In genomic region chr1:32717503-32717902, GRCh38 we compare ENCODE assay signal across 24 cellular contexts. TPM values are rescaled to one million over a fixed set of nuclear protein-coding genes. Genes with fewer than 3 reads are reported as not detected.
A peak's percentile ranks its signal among the peaks of the same experiment; 100 is the strongest.
DNase-seq lines count a peak whose midpoint lies in the region; ATAC-seq and TF ChIP-seq lines count a peak whose summit lies in the region.
"Had no signal": no experiment of that assay in that cellular context is flagged by ENCODE, and none has a peak within 500 bp of the region (broad histone marks: within the 10 kb centered on the region; RNA-seq: fewer than 3 reads in every experiment).

No MANE protein-coding gene starts in this region.

- intact Hi-C loops in PC-3 (cut with micrococcal nuclease): no loop called here
- intact Hi-C loops in thyroid gland (cut with DNase I): no loop called here
- intact Hi-C loops in CD14-positive monocyte (cut with micrococcal nuclease): no loop called here
- intact Hi-C loops in CD8-positive, alpha-beta T cell (cut with DNase I, micrococcal nuclease): no loop called here

- no peak for TF ChIP-seq POLR2A in thyroid gland (IDR thresholded peaks at IDR 0.05)

- H3K27ac ChIP-seq in GM23338 (ENCODE audit: low read depth) (0 out of 2 replicates have a peak overlapping the region, but pooled peaks have one; percentile 65), PC-3 (ENCODE audit: low read length) (no peak overlapping the region), esophagus (ENCODE audit: low read depth in 2 of 2, low read length in 1 of 2) (peak overlapping the region; percentile 45 to 73), thyroid gland (peak overlapping the region in 2 of 3 donors; percentile 79 to 84)
- no peak overlapping the region for H3K27ac ChIP-seq in CD8-positive, alpha-beta T cell (ENCODE audit: low read depth, low read length)
- H3K27ac ChIP-seq: spleen, tibial artery had no signal

- ATAC-seq in GM23338 (no peak), PC-3 (no peak), HG03045 (IDR thresholded peaks at IDR 0.05; ENCODE audit: unreplicated experiment) (no peak)
- no peak for ATAC-seq in CD8-positive, alpha-beta T cell

- POLR2A ChIA-PET in PC-3 (lab: Charles Lee; ENCODE audit: unreplicated experiment): interaction anchor here (0.7 kb wide), 1 partner anchor 291 kb away, joined by 6 read pairs; no protein-coding TSS in a partner anchor
- POLR2A ChIA-PET in CD8-positive, alpha-beta T cell (lab: Charles Lee): no interaction called here

- H3F3A ChIP-seq in GM23338 (replicated peaks; ENCODE audit: low read depth) (no peaks in the 10 kb centered on the region), PC-3 (ENCODE audit: low read length, unreplicated experiment) (no peaks in the 10 kb centered on the region)

- no peak for DNase-seq in GM23338 (ENCODE audit: low spot score)
- no peak for DNase-seq in PC-3
- no peak for DNase-seq in thyroid gland
- no peak for DNase-seq in SK-N-DZ (ENCODE audit: low spot score)
- DNase-seq in CD14-positive monocyte (ENCODE audit: low spot score): no peak
- DNase-seq in CD8-positive, alpha-beta T cell: no peak
- DNase-seq: activated CD4-positive, alpha-beta T cell treated with anti-CD3 and anti-CD28 coated beads, Interleukin-2, amount 10 ng/mL, durations not matched to agents 7 days and 5 days; activated effector memory CD4-positive, alpha-beta T cell treated with anti-CD3 and anti-CD28 coated beads, Interleukin-2, amount 50 U/mL, for 16 hours; C1 segment of cervical spinal cord; hypothalamus; immature natural killer cell; mesendoderm; NCI-H1436; NCI-H2081; NCI-H526 treated with DMSO at 0.1 percent for 48 hours; NK-92 treated with Interleukin-12 subunit alpha and Interleukin-12 subunit beta, amount 100 ng/mL, for 24 hours; posterior cingulate gyrus; SHP77 treated with DMSO at 0.1 percent for 48 hours; spleen; tibial artery had no signal

- no peak for TF ChIP-seq CTCF in GM23338 (conservative IDR thresholded peaks at IDR 0.05; ENCODE audit: low read depth in 2 of 2)
- no peak for TF ChIP-seq CTCF in PC-3 (conservative IDR thresholded peaks at IDR 0.05; ENCODE audit: low read depth, low read length)
- no peak for TF ChIP-seq CTCF in thyroid gland (IDR thresholded peaks at IDR 0.05)
- no peak for TF ChIP-seq CTCF in CD14-positive monocyte (IDR thresholded peaks at IDR 0.05)
- no peak for TF ChIP-seq CTCF in CD8-positive, alpha-beta T cell (IDR thresholded peaks at IDR 0.05)

- CTCF ChIA-PET in PC-3 (lab: Charles Lee): no interaction called here
- CTCF ChIA-PET in CD8-positive, alpha-beta T cell (lab: Charles Lee): interaction anchor here (0.8 to 1.1 kb wide), 2 partner anchors 55 to 155 kb away, joined by 3 read pairs; no protein-coding TSS in a partner anchor

- H3K36me3 Mint-ChIP-seq in GM23338 (ENCODE audit: low read depth): no peaks in the 10 kb centered on the region
- H3K36me3 Mint-ChIP-seq in CD14-positive monocyte: no peaks in the 10 kb centered on the region
- H3K36me3 Mint-ChIP-seq in CD8-positive, alpha-beta T cell: no peaks in the 10 kb centered on the region
- H3K36me3 Mint-ChIP-seq: activated naive CD8-positive, alpha-beta T cell; immature natural killer cell had no signal

- no peak overlapping the region for H3K9ac ChIP-seq in PC-3 (ENCODE audit: low read length)

- H3K4me3 Mint-ChIP-seq in GM23338 (peak overlapping the region; percentile 62; the same call in 1 of the 3 replicates), CD14-positive monocyte (no peak overlapping the region)
- H3K4me3 Mint-ChIP-seq in CD8-positive, alpha-beta T cell: no peak overlapping the region
- H3K4me3 Mint-ChIP-seq: activated CD4-positive, alpha-beta T cell treated with anti-CD3 and anti-CD28 coated beads, Interleukin-2, amount 10 ng/mL, durations not matched to agents 7 days and 5 days; activated naive CD8-positive, alpha-beta T cell; immature natural killer cell had no signal

- H3K4me3 ChIP-seq in GM23338 (no peak overlapping the region), PC-3 (ENCODE audit: low read length) (no peak overlapping the region), esophagus (ENCODE audit: low read depth in 1 of 2, low read length in 2 of 2) (no peak overlapping the region), thyroid gland (replicated peaks in 1 of 3) (no peak overlapping the region)
- H3K4me3 ChIP-seq in CD8-positive, alpha-beta T cell (ENCODE audit: low read depth, low read length): no peak overlapping the region
- H3K4me3 ChIP-seq: spleen, tibial artery had no signal

- H3K4me1 ChIP-seq in GM23338 (ENCODE audit: insufficient read depth) (peaks cover 20% of the 10 kb centered on the region), PC-3 (ENCODE audit: insufficient read depth, low read length) (peaks cover 20% of the 10 kb centered on the region), esophagus (ENCODE audit: control insufficient read depth in 2 of 2, insufficient read depth in 2 of 2, low read length in 1 of 2) (peaks cover 5 to 9% of the 10 kb centered on the region in 2 donors), thyroid gland (peaks cover 10 to 15% of the 10 kb centered on the region in 2 donors)
- H3K4me1 ChIP-seq in CD8-positive, alpha-beta T cell (ENCODE audit: insufficient read depth, low read length): no peaks in the 10 kb centered on the region

- BruUV-seq in PC-3 (replicated peaks; lab: Mats Ljungman, UMichigan): no TSS peak

- H3K9me2 ChIP-seq in GM23338 (ENCODE audit: insufficient read depth) (no peaks in the 10 kb centered on the region), PC-3 (replicated peaks; ENCODE audit: low read length) (no peaks in the 10 kb centered on the region)

- H4K20me1 ChIP-seq in GM23338 (replicated peaks; ENCODE audit: insufficient read depth) (no peaks in the 10 kb centered on the region), PC-3 (ENCODE audit: low read length) (no peaks in the 10 kb centered on the region)

- peak overlapping the region; percentile 64 for H3K4me2 ChIP-seq in GM23338
- H3K4me2 ChIP-seq in PC-3 (ENCODE audit: low read length): peak overlapping the region; percentile 70

- H3K36me3 ChIP-seq in GM23338 (ENCODE audit: insufficient read depth): no peaks in the 10 kb centered on the region; the same call in 1 of the 2 replicates
- H3K36me3 ChIP-seq in PC-3 (ENCODE audit: low read depth, low read length): no peaks in the 10 kb centered on the region
- H3K36me3 ChIP-seq in esophagus (ENCODE audit: control insufficient read depth in 2 of 2, insufficient read depth in 2 of 2, low read length in 1 of 2): peaks cover 0 to 2% of the 10 kb centered on the region in 2 donors
- no peaks in the 10 kb centered on the region for H3K36me3 ChIP-seq in thyroid gland
- no peaks in the 10 kb centered on the region for H3K36me3 ChIP-seq in CD8-positive, alpha-beta T cell (ENCODE audit: insufficient read depth, low read length)
- H3K36me3 ChIP-seq: spleen, tibial artery had no signal

- H3K4me1 Mint-ChIP-seq in GM23338 (peaks cover 21% of the 10 kb centered on the region), CD14-positive monocyte (peaks cover 8% of the 10 kb centered on the region)
- H3K4me1 Mint-ChIP-seq in CD8-positive, alpha-beta T cell (ENCODE audit: low read depth): peaks cover 8% of the 10 kb centered on the region

- H3K27me3 ChIP-seq in GM23338 (ENCODE audit: insufficient read depth): no peaks in the 10 kb centered on the region
- no peaks in the 10 kb centered on the region for H3K27me3 ChIP-seq in PC-3 (ENCODE audit: low read length)
- H3K27me3 ChIP-seq in esophagus (ENCODE audit: control insufficient read depth in 1 of 2, insufficient read depth in 2 of 2, low read length in 2 of 2): no peaks in the 10 kb centered on the region
- no peaks in the 10 kb centered on the region for H3K27me3 ChIP-seq in thyroid gland
- H3K27me3 ChIP-seq in CD8-positive, alpha-beta T cell (ENCODE audit: insufficient read depth, low read length): no peaks in the 10 kb centered on the region
- H3K27me3 ChIP-seq: tibial artery had no signal

- no peaks in the 10 kb centered on the region; the same call in 2 of the 3 replicates for H3K9me3 Mint-ChIP-seq in GM23338
- peaks cover 0 to 2% (median 0%) of the 10 kb centered on the region in 7 donors for H3K9me3 Mint-ChIP-seq in CD14-positive monocyte
- no peaks in the 10 kb centered on the region for H3K9me3 Mint-ChIP-seq in CD8-positive, alpha-beta T cell
- H3K9me3 Mint-ChIP-seq: activated CD4-positive, alpha-beta T cell treated with anti-CD3 and anti-CD28 coated beads, Interleukin-2, amount 10 ng/mL, durations not matched to agents 7 days and 5 days; immature natural killer cell had no signal

- H2AFZ ChIP-seq in GM23338 (no peak overlapping the region), PC-3 (ENCODE audit: low read length) (no peak overlapping the region)

- H3K27ac Mint-ChIP-seq in GM23338 (peak overlapping the region; percentile 89; the same call in 1 of the 2 replicates), CD14-positive monocyte (no peak overlapping the region)
- H3K27ac Mint-ChIP-seq in CD8-positive, alpha-beta T cell: no peak overlapping the region
- H3K27ac Mint-ChIP-seq: activated CD4-positive, alpha-beta T cell treated with anti-CD3 and anti-CD28 coated beads, Interleukin-2, amount 10 ng/mL, durations not matched to agents 7 days and 5 days; activated naive CD8-positive, alpha-beta T cell; immature natural killer cell had no signal

- H3K79me2 ChIP-seq in GM23338 (replicated peaks; ENCODE audit: insufficient read depth): no peaks in the 10 kb centered on the region
- H3K79me2 ChIP-seq in PC-3 (ENCODE audit: low read length): no peaks in the 10 kb centered on the region

- 88 to 96% methylated on average over 4 of the region's 4 CpGs for WGBS in esophagus, 2 donors
- WGBS in thyroid gland, 2 donors: 90 to 95% methylated on average over 4 of the region's 4 CpGs

- peaks cover 25% of the 10 kb centered on the region for H3K27me3 Mint-ChIP-seq in GM23338 (ENCODE audit: insufficient read depth, low read depth, poor library complexity)
- H3K27me3 Mint-ChIP-seq in CD14-positive monocyte (ENCODE audit: low read depth in 3 of 3): peaks cover 7 to 17% (median 14%) of the 10 kb centered on the region in 3 donors
- peaks cover 12% of the 10 kb centered on the region for H3K27me3 Mint-ChIP-seq in CD8-positive, alpha-beta T cell (ENCODE audit: low read depth)
- H3K27me3 Mint-ChIP-seq: activated naive CD8-positive, alpha-beta T cell had no signal

- H3K9me3 ChIP-seq in PC-3 (ENCODE audit: low read length) (no peaks in the 10 kb centered on the region), esophagus (ENCODE audit: control insufficient read depth in 2 of 2, insufficient read depth in 1 of 2, low read depth in 1 of 2, low read length in 1 of 2) (no peaks in the 10 kb centered on the region), thyroid gland (no peaks in the 10 kb centered on the region)
- no peaks in the 10 kb centered on the region for H3K9me3 ChIP-seq in CD8-positive, alpha-beta T cell (ENCODE audit: low read length)
- H3K9me3 ChIP-seq: spleen, tibial artery had no signal

RNA-seq across cellular contexts. Expression of gene SYNC, which starts 14.9 kb away (rescaled TPM):
- not detected in 2 replicates for total RNA-seq in GM23338 (2014; rRNA removed; shearing (Covaris generic))
- polyA plus RNA-seq in GM23338 (2016; fragmentation: Nextera tagmentation; extraction: Ambion mirVana) (0.31 TPM in 1 of 2 replicates, not detected in the other), esophagus (1 to 10 TPM; 2.8 to 4.9 TPM), CD14-positive monocyte (under 1 TPM in 1 of 2 donors, not detected in 1; 0.05 TPM)
- total RNA-seq in PC-3 (2014; rRNA removed) (6.6 and 10.0 TPM in 2 replicates), thyroid gland (10 to 100 TPM in 1 of 4 donors, 1 to 10 TPM in 3; 7.3 to 13.7 (median 7.7) TPM)
- polyA plus RNA-seq in SK-N-DZ (2014; cell fraction: cytosol; rRNA removed): 0.02 and 0.22 TPM in 2 replicates
- 0.05 TPM in 1 of 2 replicates, not detected in the other for polyA plus RNA-seq in SK-N-DZ (2014; cell fraction: nucleus; rRNA removed)
- total RNA-seq in CD8-positive, alpha-beta T cell: not detected
- total RNA-seq: activated CD4-positive, alpha-beta T cell treated with anti-CD3 and anti-CD28 coated beads, Interleukin-2, amount 10 ng/mL, durations not matched to agents 7 days and 5 days; activated CD8-positive, alpha-beta memory T cell treated with anti-CD3 and anti-CD28 coated beads for 36 hours had no signal
- polyA plus RNA-seq: immature natural killer cell had no signal

Comparison
In these comparisons a context has a peak if more than half of its experiments do, and no peak if none do; other contexts are left out.
1. H3K27ac ChIP-seq: peak in GM23338 (single experiment), esophagus (2 of 2) and thyroid gland (2 of 3); none in PC-3 (single experiment) and CD8-positive, alpha-beta T cell (single experiment).